In the genomic region with DNA sequence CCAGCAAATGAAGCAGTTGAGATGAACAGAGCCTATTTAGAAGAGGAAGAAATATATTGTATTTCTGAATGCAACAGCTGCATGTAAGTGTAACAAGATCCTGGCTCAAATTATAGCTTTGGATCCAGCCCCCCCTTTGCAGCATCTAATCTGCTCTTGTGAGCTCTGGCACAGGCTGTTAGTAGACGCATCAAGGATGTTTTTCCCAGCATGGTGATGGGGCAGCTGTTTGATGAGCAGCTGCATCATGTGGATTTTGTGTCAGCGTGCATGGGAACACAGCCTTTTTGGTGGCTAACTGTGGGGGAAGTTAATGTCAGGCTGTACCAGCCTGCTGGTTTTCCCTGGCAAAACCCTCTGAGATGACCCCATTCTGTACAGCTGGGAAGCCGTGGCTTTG, we compare ENCODE assay signal across 20 cellular contexts.
A peak's percentile ranks its signal among the peaks of the same experiment; 100 is the strongest.
DNase-seq lines count a peak whose midpoint lies in the region; ATAC-seq lines count a peak whose summit lies in the region.
"Had no signal": no experiment of that assay in that cellular context is flagged by ENCODE, and none has a peak within 500 bp of the region (broad histone marks: within the 10 kb centered on the region; RNA-seq: fewer than 3 reads in every experiment).

No MANE protein-coding gene starts in this region.

- peak; percentile 8 for DNase-seq in G401 (ENCODE audit: low spot score)
- peak; percentile 68 for DNase-seq in NCI-H2227 (lab: John Stamatoyannopoulos, UW; ENCODE audit: unreplicated experiment)
- peak in 55 of 58 donors; percentile 5 to 97 (median 73) for DNase-seq in anterior cingulate cortex (lab: John Stamatoyannopoulos, UW)
- peak; percentile 52 for DNase-seq in myocyte (ENCODE audit: low read depth)
- DNase-seq in activated effector memory CD4-positive, alpha-beta T cell treated with anti-CD3 and anti-CD28 coated beads, Interleukin-2, amount 50 U/mL, for 16 hours = no peak
- DNase-seq: activated CD4-positive, alpha-beta T cell treated with anti-CD3 and anti-CD28 coated beads, Interleukin-2, amount 10 ng/mL, durations not matched to agents 24 days and 14 days; activated CD8-positive, alpha-beta memory T cell treated with anti-CD3 and anti-CD28 coated beads, Interleukin-2, amount 50 U/mL, for 48 hours; activated gamma-delta T cell treated with Interleukin-2 at 50 U/mL for 16 hours; adrenal gland; CD4-positive, alpha-beta memory T cell; KG1; NCI-H226; sigmoid colon; stimulated activated naive B cell treated with anti-CD40 and anti-IgM and Interleukin-4, amounts not matched to agents 10 μg/mL and 1 μg/mL and 100 μg/mL, for 72 hours; tibial artery had no signal

- ATAC-seq in GM19351 (IDR thresholded peaks at IDR 0.05; ENCODE audit: unreplicated experiment) (no peak), HG03159 (IDR thresholded peaks at IDR 0.05; ENCODE audit: unreplicated experiment) (no peak), GM19452 (IDR thresholded peaks at IDR 0.05; ENCODE audit: unreplicated experiment) (no peak)
- ATAC-seq: esophagus mucosa; gastroesophageal sphincter; stimulated activated naive B cell treated with anti-CD40 and anti-IgM and Interleukin-4, amounts not matched to agents 10 μg/mL and 1 μg/mL and 100 μg/mL, for 72 hours had no signal

- in situ Hi-C loops in G401 (cut with HindIII; ENCODE audit: low sequenced_read_pairs) = no loop called here
